Comparison of ENCODE assay signal across 11 cellular contexts in genomic region chr3:128585974-128586373, GRCh38.
"Had no signal": no experiment of that assay in that cellular context is flagged by ENCODE, and none has a peak within 500 bp of the region (broad histone marks: within the 10 kb centered on the region; RNA-seq: fewer than 3 reads in every experiment).

No MANE protein-coding gene starts in this region.

- H3K27ac Mint-ChIP-seq: activated CD4-positive, alpha-beta T cell treated with anti-CD3 and anti-CD28 coated beads, Interleukin-2, amount 10 ng/mL, durations not matched to agents 24 days and 14 days; T-cell had no signal

- H3K36me3 ChIP-seq: gastrocnemius medialis, left lung, vagina, WERI-Rb-1 had no signal

- H3K4me1 ChIP-seq: gastrocnemius medialis, left lung, vagina had no signal

- H3K27me3 ChIP-seq: gastrocnemius medialis, vagina had no signal

- H3K9me3 ChIP-seq: gastrocnemius medialis, left lung, vagina had no signal

- DNase-seq: activated CD4-positive, alpha-beta T cell treated with anti-CD3 and anti-CD28 coated beads, Interleukin-2, amount 10 ng/mL, durations not matched to agents 24 days and 14 days; activated naive CD4-positive, alpha-beta T cell treated with anti-CD3 and anti-CD28 coated beads, Interleukin-2, amount 50 U/mL, for 16 hours; amygdala; dorsolateral prefrontal cortex; gastrocnemius medialis; left lung; stimulated activated CD4-positive, alpha-beta T cell treated with anti-CD3 and anti-CD28 coated beads, Interleukin-15, amount 100 ng/mL, for 24 hours; stimulated activated CD4-positive, alpha-beta T cell treated with anti-CD3 and anti-CD28 coated beads, Interleukin-4, amount 100 ng/mL, for 24 hours; T-cell; WERI-Rb-1 had no signal

- H3K36me3 Mint-ChIP-seq: T-cell had no signal

- H3K4me3 ChIP-seq: dorsolateral prefrontal cortex, gastrocnemius medialis, left lung, vagina had no signal

- H3K27ac ChIP-seq: dorsolateral prefrontal cortex, gastrocnemius medialis, left lung, vagina, WERI-Rb-1 had no signal

- H3K4me3 Mint-ChIP-seq: activated CD4-positive, alpha-beta T cell treated with anti-CD3 and anti-CD28 coated beads, Interleukin-2, amount 10 ng/mL, durations not matched to agents 24 days and 14 days; T-cell had no signal

- ATAC-seq: gastrocnemius medialis, left lung, T-cell had no signal

- H3K9me3 Mint-ChIP-seq: activated CD4-positive, alpha-beta T cell treated with anti-CD3 and anti-CD28 coated beads, Interleukin-2, amount 10 ng/mL, durations not matched to agents 24 days and 14 days had no signal
